ENCODE assay signal across 1 cellular context in the genomic region with DNA sequence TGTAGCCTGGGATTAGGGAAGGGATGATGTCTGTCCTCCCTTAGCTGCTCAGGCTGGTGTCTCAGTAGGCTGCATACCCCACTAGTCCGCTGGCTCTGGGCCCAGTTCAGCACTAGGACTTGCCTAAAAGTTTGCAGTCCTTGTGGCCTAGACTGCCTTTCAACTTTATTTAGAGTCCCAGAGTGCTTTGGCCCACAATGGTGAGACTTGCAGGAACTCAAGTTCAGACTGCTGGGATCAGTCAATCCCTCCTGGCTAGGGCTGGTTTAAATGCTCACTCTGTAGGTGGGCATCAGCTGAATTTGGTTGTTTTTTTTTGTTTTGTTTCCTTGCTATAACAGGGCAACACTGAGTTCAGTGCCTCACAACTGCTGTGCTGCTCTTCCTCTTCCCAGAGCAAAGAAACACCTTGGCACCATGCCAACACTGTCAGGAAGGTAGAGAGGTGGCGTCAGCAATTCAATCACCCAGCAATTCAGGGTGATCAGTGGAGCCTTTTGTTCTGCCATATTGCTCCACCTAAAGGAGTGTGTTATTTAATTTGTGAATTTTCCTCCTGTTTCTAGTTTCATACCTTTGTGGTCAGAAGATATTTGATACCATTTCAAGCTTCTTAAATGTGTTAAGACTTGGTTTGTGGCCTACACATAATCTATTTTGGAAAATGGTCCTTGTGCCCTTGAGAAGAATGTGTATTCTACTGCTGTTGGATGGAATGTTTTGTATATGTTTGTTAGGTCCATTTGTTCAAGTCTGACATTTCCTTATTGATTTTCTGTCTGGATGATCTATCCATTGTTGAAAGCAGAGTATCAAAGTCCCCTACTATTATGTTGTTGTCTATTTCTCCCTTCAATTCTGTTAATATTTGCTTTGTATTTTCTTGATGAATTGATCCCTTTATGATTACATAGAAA.
A peak's percentile ranks its signal among the peaks of the same experiment; 100 is the strongest.
TF ChIP-seq lines count a peak whose summit lies in the region.

No MANE protein-coding gene starts in this region.

TF ChIP-seq in HepG2, 621 proteins besides CTCF, POLR2A, EP300 and RAD21 (continued from another document and continues in another):
- no peak for TF ChIP-seq CERS6 (CRISPR knock-in tag; IDR thresholded peaks at IDR 0.05)
- TF ChIP-seq JDP2 (CRISPR knock-in tag; IDR thresholded peaks at IDR 0.05; ENCODE audit: borderline replicate concordance): no peak
- TF ChIP-seq ZBTB42 (CRISPR knock-in tag; IDR thresholded peaks at IDR 0.05): no peak
- TF ChIP-seq, protein P1, sequence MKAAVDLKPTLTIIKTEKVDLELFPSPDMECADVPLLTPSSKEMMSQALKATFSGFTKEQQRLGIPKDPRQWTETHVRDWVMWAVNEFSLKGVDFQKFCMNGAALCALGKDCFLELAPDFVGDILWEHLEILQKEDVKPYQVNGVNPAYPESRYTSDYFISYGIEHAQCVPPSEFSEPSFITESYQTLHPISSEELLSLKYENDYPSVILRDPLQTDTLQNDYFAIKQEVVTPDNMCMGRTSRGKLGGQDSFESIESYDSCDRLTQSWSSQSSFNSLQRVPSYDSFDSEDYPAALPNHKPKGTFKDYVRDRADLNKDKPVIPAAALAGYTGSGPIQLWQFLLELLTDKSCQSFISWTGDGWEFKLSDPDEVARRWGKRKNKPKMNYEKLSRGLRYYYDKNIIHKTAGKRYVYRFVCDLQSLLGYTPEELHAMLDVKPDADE (CRISPR knock-in tag; IDR thresholded peaks at IDR 0.05): no peak
- TF ChIP-seq ZNF670 (CRISPR knock-in tag; IDR thresholded peaks at IDR 0.05; ENCODE audit: borderline replicate concordance): peak; percentile 83; the same call in 1 of the 2 replicates
- no peak for TF ChIP-seq MXD3 (CRISPR knock-in tag; IDR thresholded peaks at IDR 0.05)
- no peak for TF ChIP-seq KLF9 (CRISPR knock-in tag; IDR thresholded peaks at IDR 0.05; ENCODE audit: low read depth)
- TF ChIP-seq HOXD1 (CRISPR knock-in tag; IDR thresholded peaks at IDR 0.05): peak; percentile 100
- TF ChIP-seq ESRRA (CRISPR knock-in tag; IDR thresholded peaks at IDR 0.05; ENCODE audit: low read depth): 0 out of 2 replicates have a peak, but pooled peaks have one; percentile 70
- TF ChIP-seq, protein P2, sequence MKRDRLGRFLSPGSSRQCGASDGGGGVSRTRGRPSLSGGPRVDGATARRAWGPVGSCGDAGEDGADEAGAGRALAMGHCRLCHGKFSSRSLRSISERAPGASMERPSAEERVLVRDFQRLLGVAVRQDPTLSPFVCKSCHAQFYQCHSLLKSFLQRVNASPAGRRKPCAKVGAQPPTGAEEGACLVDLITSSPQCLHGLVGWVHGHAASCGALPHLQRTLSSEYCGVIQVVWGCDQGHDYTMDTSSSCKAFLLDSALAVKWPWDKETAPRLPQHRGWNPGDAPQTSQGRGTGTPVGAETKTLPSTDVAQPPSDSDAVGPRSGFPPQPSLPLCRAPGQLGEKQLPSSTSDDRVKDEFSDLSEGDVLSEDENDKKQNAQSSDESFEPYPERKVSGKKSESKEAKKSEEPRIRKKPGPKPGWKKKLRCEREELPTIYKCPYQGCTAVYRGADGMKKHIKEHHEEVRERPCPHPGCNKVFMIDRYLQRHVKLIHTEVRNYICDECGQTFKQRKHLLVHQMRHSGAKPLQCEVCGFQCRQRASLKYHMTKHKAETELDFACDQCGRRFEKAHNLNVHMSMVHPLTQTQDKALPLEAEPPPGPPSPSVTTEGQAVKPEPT (CRISPR knock-in tag; IDR thresholded peaks at IDR 0.05; ENCODE audit: low read depth): no peak
- TF ChIP-seq EHMT2 (IDR thresholded peaks at IDR 0.05; ENCODE audit: borderline replicate concordance, low read depth, low read length): peak; percentile 98
- 0 out of 2 replicates have a peak, but pooled peaks have one; percentile 41 for TF ChIP-seq MTA1 (CRISPR knock-in tag; IDR thresholded peaks at IDR 0.05; ENCODE audit: borderline replicate concordance)
- no peak for TF ChIP-seq ZFP36L1 (CRISPR knock-in tag; IDR thresholded peaks at IDR 0.05)
- no peak for TF ChIP-seq ARNT2 (CRISPR knock-in tag; IDR thresholded peaks at IDR 0.05; ENCODE audit: low read depth)
- peak; percentile 74 for TF ChIP-seq ZGPAT (CRISPR knock-in tag; IDR thresholded peaks at IDR 0.05)
- no peak for TF ChIP-seq CHD2 (IDR thresholded peaks at IDR 0.05; ENCODE audit: low read depth, low read length)
- TF ChIP-seq, protein P3, sequence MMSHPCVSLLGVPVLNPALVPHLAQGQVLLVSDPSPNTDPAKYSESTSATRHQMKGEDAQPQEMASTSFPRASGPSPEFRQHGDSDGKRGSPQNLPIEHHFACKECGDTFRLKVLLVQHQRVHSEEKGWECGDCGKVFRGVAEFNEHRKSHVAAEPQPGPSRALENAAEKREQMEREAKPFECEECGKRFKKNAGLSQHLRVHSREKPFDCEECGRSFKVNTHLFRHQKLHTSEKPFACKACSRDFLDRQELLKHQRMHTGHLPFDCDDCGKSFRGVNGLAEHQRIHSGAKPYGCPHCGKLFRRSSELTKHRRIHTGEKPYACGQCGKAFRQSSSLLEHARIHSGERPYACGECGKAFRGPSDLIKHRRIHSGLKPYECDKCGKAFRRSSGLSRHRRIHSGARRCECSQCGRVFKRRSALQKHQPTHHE (CRISPR knock-in tag; IDR thresholded peaks at IDR 0.05; ENCODE audit: borderline replicate concordance): 0 out of 2 replicates have a peak, but pooled peaks have one; percentile 43
- no peak for TF ChIP-seq ZNF232 (CRISPR knock-in tag; IDR thresholded peaks at IDR 0.05; ENCODE audit: borderline replicate concordance)
- TF ChIP-seq MNT (IDR thresholded peaks at IDR 0.05): no peak
- peak; percentile 39 for TF ChIP-seq ETV5 (CRISPR knock-in tag; IDR thresholded peaks at IDR 0.05; ENCODE audit: borderline replicate concordance)
- TF ChIP-seq MYC (CRISPR knock-in tag; IDR thresholded peaks at IDR 0.05; ENCODE audit: borderline replicate concordance): no peak
- TF ChIP-seq, protein P4, sequence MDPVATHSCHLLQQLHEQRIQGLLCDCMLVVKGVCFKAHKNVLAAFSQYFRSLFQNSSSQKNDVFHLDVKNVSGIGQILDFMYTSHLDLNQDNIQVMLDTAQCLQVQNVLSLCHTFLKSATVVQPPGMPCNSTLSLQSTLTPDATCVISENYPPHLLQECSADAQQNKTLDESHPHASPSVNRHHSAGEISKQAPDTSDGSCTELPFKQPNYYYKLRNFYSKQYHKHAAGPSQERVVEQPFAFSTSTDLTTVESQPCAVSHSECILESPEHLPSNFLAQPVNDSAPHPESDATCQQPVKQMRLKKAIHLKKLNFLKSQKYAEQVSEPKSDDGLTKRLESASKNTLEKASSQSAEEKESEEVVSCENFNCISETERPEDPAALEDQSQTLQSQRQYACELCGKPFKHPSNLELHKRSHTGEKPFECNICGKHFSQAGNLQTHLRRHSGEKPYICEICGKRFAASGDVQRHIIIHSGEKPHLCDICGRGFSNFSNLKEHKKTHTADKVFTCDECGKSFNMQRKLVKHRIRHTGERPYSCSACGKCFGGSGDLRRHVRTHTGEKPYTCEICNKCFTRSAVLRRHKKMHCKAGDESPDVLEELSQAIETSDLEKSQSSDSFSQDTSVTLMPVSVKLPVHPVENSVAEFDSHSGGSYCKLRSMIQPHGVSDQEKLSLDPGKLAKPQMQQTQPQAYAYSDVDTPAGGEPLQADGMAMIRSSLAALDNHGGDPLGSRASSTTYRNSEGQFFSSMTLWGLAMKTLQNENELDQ (CRISPR knock-in tag; IDR thresholded peaks at IDR 0.05; ENCODE audit: borderline replicate concordance): no peak
- TF ChIP-seq RFX3 (CRISPR knock-in tag; IDR thresholded peaks at IDR 0.05): no peak
- TF ChIP-seq, protein P5, sequence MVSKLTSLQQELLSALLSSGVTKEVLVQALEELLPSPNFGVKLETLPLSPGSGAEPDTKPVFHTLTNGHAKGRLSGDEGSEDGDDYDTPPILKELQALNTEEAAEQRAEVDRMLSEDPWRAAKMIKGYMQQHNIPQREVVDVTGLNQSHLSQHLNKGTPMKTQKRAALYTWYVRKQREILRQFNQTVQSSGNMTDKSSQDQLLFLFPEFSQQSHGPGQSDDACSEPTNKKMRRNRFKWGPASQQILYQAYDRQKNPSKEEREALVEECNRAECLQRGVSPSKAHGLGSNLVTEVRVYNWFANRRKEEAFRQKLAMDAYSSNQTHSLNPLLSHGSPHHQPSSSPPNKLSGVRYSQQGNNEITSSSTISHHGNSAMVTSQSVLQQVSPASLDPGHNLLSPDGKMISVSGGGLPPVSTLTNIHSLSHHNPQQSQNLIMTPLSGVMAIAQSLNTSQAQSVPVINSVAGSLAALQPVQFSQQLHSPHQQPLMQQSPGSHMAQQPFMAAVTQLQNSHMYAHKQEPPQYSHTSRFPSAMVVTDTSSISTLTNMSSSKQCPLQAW (CRISPR knock-in tag; IDR thresholded peaks at IDR 0.05): no peak; the same call in 1 of the 2 replicates
- TF ChIP-seq NPAS2 (CRISPR knock-in tag; IDR thresholded peaks at IDR 0.05; ENCODE audit: borderline replicate concordance): no peak
- TF ChIP-seq ZIK1 (CRISPR knock-in tag; IDR thresholded peaks at IDR 0.05; ENCODE audit: borderline replicate concordance, low read depth): peak; percentile 66; the same call in 1 of the 2 replicates
- TF ChIP-seq MYPOP (CRISPR knock-in tag; IDR thresholded peaks at IDR 0.05): no peak
- TF ChIP-seq ZMYM2 (CRISPR knock-in tag; IDR thresholded peaks at IDR 0.05): no peak
- no peak; the same call in 1 of the 2 replicates for TF ChIP-seq MAFF (IDR thresholded peaks at IDR 0.05; ENCODE audit: low read depth, low read length)
- no peak for TF ChIP-seq ATF7-NPFF (CRISPR knock-in tag; IDR thresholded peaks at IDR 0.05; ENCODE audit: low read depth)
- no peak for TF ChIP-seq TMF1 (CRISPR knock-in tag; IDR thresholded peaks at IDR 0.05; ENCODE audit: low read depth)
- TF ChIP-seq RBFOX2 (IDR thresholded peaks at IDR 0.05; ENCODE audit: low read depth, low read length): no peak
- TF ChIP-seq, protein P6, sequence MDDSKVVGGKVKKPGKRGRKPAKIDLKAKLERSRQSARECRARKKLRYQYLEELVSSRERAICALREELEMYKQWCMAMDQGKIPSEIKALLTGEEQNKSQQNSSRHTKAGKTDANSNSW (CRISPR knock-in tag; IDR thresholded peaks at IDR 0.05; ENCODE audit: borderline replicate concordance): no peak
- no peak for TF ChIP-seq SRSF1 (optimal IDR thresholded peaks at IDR 0.05; ENCODE audit: low read depth, low read length)
- TF ChIP-seq ZNF841 (CRISPR knock-in tag; IDR thresholded peaks at IDR 0.05; ENCODE audit: borderline replicate concordance): no peak
- TF ChIP-seq ZNF549 (CRISPR knock-in tag; IDR thresholded peaks at IDR 0.05): no peak
- TF ChIP-seq SRY (CRISPR knock-in tag; IDR thresholded peaks at IDR 0.05): no peak
- TF ChIP-seq NFIC (IDR thresholded peaks at IDR 0.05; ENCODE audit: low read length): peak; percentile 95
